In the genomic region with DNA sequence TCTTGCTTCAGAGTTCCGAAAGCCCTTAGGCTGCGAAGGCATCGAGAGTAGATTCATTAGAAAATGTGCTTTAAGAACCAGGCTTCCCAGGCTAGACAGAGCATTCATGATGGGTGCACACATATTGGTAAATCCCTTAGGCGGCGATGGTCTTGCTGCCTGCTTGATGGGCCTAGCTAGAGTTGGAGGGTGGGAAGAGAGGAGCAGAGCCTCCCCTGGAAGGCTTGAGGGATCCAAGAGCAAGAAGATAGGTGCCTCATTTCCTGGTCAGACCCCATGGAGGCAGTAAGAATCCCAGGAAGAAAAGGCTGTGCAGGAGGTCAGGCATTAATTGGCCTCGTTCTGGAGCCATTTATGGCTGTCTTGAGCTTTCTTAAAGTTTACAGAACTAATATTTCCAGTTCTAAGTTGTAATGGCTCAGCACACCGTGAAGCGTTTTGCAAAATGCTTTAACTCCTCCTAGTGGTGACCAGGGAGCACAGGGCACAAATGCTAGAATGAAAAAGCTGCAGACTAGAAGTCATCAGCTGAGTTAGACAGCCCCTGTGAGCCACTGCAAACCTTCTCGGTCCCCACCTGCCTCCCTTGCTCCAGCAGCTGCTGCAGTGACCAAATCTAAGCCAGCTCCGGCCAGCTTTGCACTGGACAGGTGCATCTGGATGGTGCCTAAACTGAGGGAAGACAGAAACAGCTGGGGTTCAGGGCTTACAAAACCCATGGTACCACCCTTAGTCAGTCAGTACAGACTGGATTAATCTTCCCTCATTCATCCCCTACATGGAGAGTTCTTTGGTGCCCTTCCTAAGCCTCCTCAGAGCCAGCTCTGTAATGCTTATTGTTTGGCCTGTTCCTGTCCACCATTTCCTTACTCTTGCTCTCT, we compare ENCODE assay signal across 8 cellular contexts. TPM values are rescaled to one million over a fixed set of nuclear protein-coding genes. Genes with fewer than 3 reads are reported as not detected.
DNase-seq lines count a peak whose midpoint lies in the region; ATAC-seq, FAIRE-seq and TF ChIP-seq lines count a peak whose summit lies in the region.

No MANE protein-coding gene starts in this region.

- H4K20me1 ChIP-seq in GM12878 (ENCODE audit: control insufficient read depth, insufficient read depth), result no peaks in the 10 kb centered on the region

- no peaks in the 10 kb centered on the region for H3K79me2 ChIP-seq in GM12878 (ENCODE audit: control insufficient read depth, insufficient read depth, low read length)

- H3K36me3 ChIP-seq in GM12878 (ENCODE audit: control insufficient read depth in 2 of 2, insufficient read depth in 2 of 2, low read length in 1 of 2), result no peaks in the 10 kb centered on the region

- intact Hi-C loops in GM12878 (cut with micrococcal nuclease; ENCODE audit: unreplicated experiment), result loop anchor here (1.0 to 10.0 kb wide), 2 partner anchors 534 to 805 kb away; no protein-coding TSS in a partner anchor

- peak; percentile 76 for ATAC-seq in GM18498 (IDR thresholded peaks at IDR 0.05; ENCODE audit: unreplicated experiment)
- peak; percentile 87 for ATAC-seq in HG02885 (IDR thresholded peaks at IDR 0.05; ENCODE audit: poor library complexity, unreplicated experiment)
- peak; percentile 93 for ATAC-seq in GM12878

- no peak overlapping the region for H3K4me2 ChIP-seq in GM12878 (ENCODE audit: control insufficient read depth, insufficient read depth)

- H3K27ac ChIP-seq in GM12878 (ENCODE audit: control insufficient read depth, insufficient read depth), result no peak overlapping the region

- DNase-seq in AG04449 (ENCODE audit: low read depth, low spot score), result no peak
- peak; percentile 20 for DNase-seq in NCI-H460 (ENCODE audit: extremely low read depth, low read depth)
- peak; percentile 27 for DNase-seq in GM12878 (ENCODE audit: low read depth, low spot score)
- DNase-seq in inferior parietal cortex (ENCODE audit: extremely low spot score), result peak; percentile 32
- peak; percentile 40 for DNase-seq in stromal cell of bone marrow (ENCODE audit: low read depth)
- DNase-seq in effector CD8-positive, alpha-beta T cell (lab: John Stamatoyannopoulos, UW), result no peak

- no peaks in the 10 kb centered on the region for H3K9me3 ChIP-seq in GM12878 (replicated peaks; ENCODE audit: control insufficient read depth, insufficient read depth, low read length)

- TF ChIP-seq CTCF in AG04449 (IDR thresholded peaks at IDR 0.05; ENCODE audit: insufficient read depth, low read length, missing control alignments), result peak; percentile 81
- TF ChIP-seq CTCF in GM12878 (IDR thresholded peaks at IDR 0.05 in 2 of 3, conservative IDR thresholded peaks at IDR 0.05 in 1 of 3; ENCODE audit: control insufficient read depth in 2 of 3, extremely low read depth in 1 of 3, insufficient read depth in 1 of 3, low read depth in 3 of 3, low read length in 3 of 3), result peak; percentile 80 to 90 (median 88)

- TF ChIP-seq POLR2A in GM12878 (IDR thresholded peaks at IDR 0.05; ENCODE audit: low read depth, low read length), result no peak

- in situ Hi-C loops in GM12878 (cut with MboI), result no loop called here

- TF ChIP-seq RAD21 in GM12878 (IDR thresholded peaks at IDR 0.05; ENCODE audit: insufficient read depth, low read depth, low read length), result peak; percentile 94

- peak overlapping the region; percentile 29 for H2AFZ ChIP-seq in GM12878 (ENCODE audit: control insufficient read depth, low read depth, low read length)

- peak; percentile 27 for FAIRE-seq in GM12878 (lab: Jason Lieb, UNC)

- peaks cover 17% of the 10 kb centered on the region for H3K4me1 ChIP-seq in GM12878 (ENCODE audit: control insufficient read depth, insufficient read depth, low read length)

- RAD21 ChIA-PET in GM12878 (lab: Charles Lee; ENCODE audit: unreplicated experiment), result interaction anchor here (1.0 to 4.0 kb wide), 19 partner anchors 9 to 539 kb away, joined by 3 to 46 read pairs (median 4); partner anchors contain the start of genes AMACR, RXFP3 and TARS1

- CTCF ChIA-PET in AG04449 (lab: Yijun Ruan, JAX), result interaction anchor here (0.6 to 6.3 kb wide), 79 partner anchors 11 to 546 kb away, joined by 3 to 119 read pairs (median 5); partner anchors contain the start of genes RXFP3, SLC45A2 and TARS1
- CTCF ChIA-PET in GM12878 (lab: Yijun Ruan, JAX), result interaction anchor here (0.6 to 4.1 kb wide), 49 partner anchors 10 to 1263 kb away, joined by 3 to 70 read pairs (median 4); partner anchors contain the start of genes RXFP3 and TARS1

- no peak overlapping the region for H3K9ac ChIP-seq in GM12878 (ENCODE audit: control insufficient read depth, insufficient read depth, low read length)

- POLR2A ChIA-PET in AG04449 (lab: Yijun Ruan, JAX), result interaction anchor here (0.6 to 1.6 kb wide), 2 partner anchors 66 to 500 kb away, joined by 5 to 7 read pairs; no protein-coding TSS in a partner anchor
- POLR2A ChIA-PET in GM12878 (lab: Charles Lee), result interaction anchor here (0.5 to 1.2 kb wide), 3 partner anchors 39 to 1710 kb away, joined by 3 to 5 read pairs (median 4); partner anchors contain the start of gene TARS1

- H3K4me3 ChIP-seq in AG04449 (ENCODE audit: low read depth, low read length), result no peak overlapping the region
- no peak overlapping the region for H3K4me3 ChIP-seq in GM12878

- SMC1A ChIA-PET in GM12878 (lab: Charles Lee; ENCODE audit: uncharacterized antibody, unreplicated experiment), result interaction anchor here (0.8 to 4.4 kb wide), 26 partner anchors 8 to 1513 kb away, joined by 3 to 43 read pairs (median 4); partner anchors contain the start of genes RXFP3 and TARS1

- WGBS in GM12878 (ENCODE audit: insufficient coverage, insufficient replicate concordance, low lambda C conversion rate, missing lambda C conversion rate), result 44% methylated on average over 10 of the region's 10 CpGs

- no peak for TF ChIP-seq EP300 in GM12878 (IDR thresholded peaks at IDR 0.05; ENCODE audit: borderline replicate concordance in 1 of 2, control insufficient read depth in 1 of 2, low read depth in 2 of 2, low read length in 2 of 2)

- BruUV-seq in GM12878 (replicated peaks; lab: Mats Ljungman, UMichigan), result no TSS peak

- no peaks in the 10 kb centered on the region for H3K27me3 ChIP-seq in GM12878 (replicated peaks in 1 of 2; ENCODE audit: control insufficient read depth in 2 of 2, insufficient read depth in 2 of 2, low read length in 1 of 2)

RNA-seq across cellular contexts. Expression of gene SLC45A2, which starts 14.7 kb away (rescaled TPM):
- not detected in 2 replicates for total RNA-seq in NCI-H460 (2014; rRNA removed; shearing (Covaris generic))
- polyA plus RNA-seq in NCI-H460 (2014; cell fraction: nucleus; rRNA removed), result not detected in 2 replicates
- total RNA-seq in GM12878 (2013; cell fraction: nucleolus; rRNA removed), result 0.25 and 0.54 TPM in 2 replicates
- total RNA-seq in GM12878 (2014; rRNA removed), result 0.06 TPM in 1 of 2 replicates, not detected in the other
- not detected in 2 replicates for total RNA-seq in GM12878 (2014; rRNA removed; fragmentation: Illumina TruSeq; extraction: Trizol)
- total RNA-seq in GM12878 (2021), result not detected in 2 replicates
- polyA plus RNA-seq in GM12878 (2011; ENCODE audit: low read depth), result not detected
- polyA plus RNA-seq in GM12878 (2011; rRNA removed), result 0.07 TPM in 1 of 2 replicates, not detected in the other
- polyA plus RNA-seq in GM12878 (2011; cell fraction: cytosol; rRNA removed), result 0.06 and 0.15 TPM in 2 replicates
- polyA plus RNA-seq in GM12878 (2011; cell fraction: nucleus; rRNA removed), result 0.41 and 0.45 TPM in 2 replicates
- polyA plus RNA-seq in GM12878 (2012), result not detected in 2 replicates
- not detected in 2 replicates for polyA plus RNA-seq in GM12878 (2014; fragmentation: Illumina TruSeq; extraction: Trizol)
- not detected for polyA plus RNA-seq in GM12878 (2014; fragmentation: Nextera tagmentation; extraction: Ambion mirVana)
- polyA plus RNA-seq in GM12878 (2014; rRNA removed), result 0.03 TPM in 1 of 2 replicates, not detected in the other
- polyA plus RNA-seq in GM12878 (2016; fragmentation: Nextera tagmentation; extraction: Ambion mirVana), result not detected
- 0.77 TPM in 1 of 2 replicates, not detected in the other for polyA minus RNA-seq in GM12878 (2011; rRNA and poly(A)+ RNA removed)
- polyA minus RNA-seq in GM12878 (2011; cell fraction: cytosol; rRNA and poly(A)+ RNA removed), result not detected in 2 replicates
- polyA minus RNA-seq in GM12878 (2011; cell fraction: nucleus; rRNA and poly(A)+ RNA removed), result 1.7 and 2.3 TPM in 2 replicates

RNA-seq across cellular contexts. Expression of gene RXFP3, which starts 33.6 kb away (rescaled TPM):
- total RNA-seq in NCI-H460 (2014; rRNA removed; shearing (Covaris generic)), result not detected in 2 replicates
- polyA plus RNA-seq in NCI-H460 (2014; cell fraction: nucleus; rRNA removed), result not detected in 2 replicates
- total RNA-seq in GM12878 (2013; cell fraction: nucleolus; rRNA removed), result 0.33 and 0.61 TPM in 2 replicates
- not detected in 2 replicates for total RNA-seq in GM12878 (2014; rRNA removed)
- total RNA-seq in GM12878 (2014; rRNA removed; fragmentation: Illumina TruSeq; extraction: Trizol), result not detected in 2 replicates
- total RNA-seq in GM12878 (2021), result not detected in 2 replicates
- polyA plus RNA-seq in GM12878 (2011; ENCODE audit: low read depth), result not detected
- polyA plus RNA-seq in GM12878 (2011; rRNA removed), result 0.03 TPM in 1 of 2 replicates, not detected in the other
- polyA plus RNA-seq in GM12878 (2011; cell fraction: cytosol; rRNA removed), result 0.05 TPM in 1 of 2 replicates, not detected in the other
- polyA plus RNA-seq in GM12878 (2011; cell fraction: nucleus; rRNA removed), result 0.48 and 0.79 TPM in 2 replicates
- not detected in 2 replicates for polyA plus RNA-seq in GM12878 (2012)
- not detected in 2 replicates for polyA plus RNA-seq in GM12878 (2014; fragmentation: Illumina TruSeq; extraction: Trizol)
- polyA plus RNA-seq in GM12878 (2014; fragmentation: Nextera tagmentation; extraction: Ambion mirVana), result not detected
- polyA plus RNA-seq in GM12878 (2014; rRNA removed), result 0.06 TPM in 1 of 2 replicates, not detected in the other
- polyA plus RNA-seq in GM12878 (2016; fragmentation: Nextera tagmentation; extraction: Ambion mirVana), result not detected
- 0.15 and 0.41 TPM in 2 replicates for polyA minus RNA-seq in GM12878 (2011; rRNA and poly(A)+ RNA removed)
- 0.52 TPM in 1 of 2 replicates, not detected in the other for polyA minus RNA-seq in GM12878 (2011; cell fraction: cytosol; rRNA and poly(A)+ RNA removed)
- 0.85 and 2.1 TPM in 2 replicates for polyA minus RNA-seq in GM12878 (2011; cell fraction: nucleus; rRNA and poly(A)+ RNA removed)

RNA-seq across cellular contexts. Expression of gene AMACR, which starts 38.0 kb away (rescaled TPM):
- total RNA-seq in NCI-H460 (2014; rRNA removed; shearing (Covaris generic)), result 8.3 and 10.4 TPM in 2 replicates
- polyA plus RNA-seq in NCI-H460 (2014; cell fraction: nucleus; rRNA removed), result 8.7 and 14.3 TPM in 2 replicates
- total RNA-seq in GM12878 (2013; cell fraction: nucleolus; rRNA removed), result 7.5 and 8.0 TPM in 2 replicates
- total RNA-seq in GM12878 (2014; rRNA removed) (6.9 and 7.1 TPM in 2 replicates), GM12878 (2014; rRNA removed; fragmentation: Illumina TruSeq; extraction: Trizol) (6.3 and 6.4 TPM in 2 replicates), GM12878 (2021) (10.2 and 11.3 TPM in 2 replicates)
- 2.4 TPM for polyA plus RNA-seq in GM12878 (2011; ENCODE audit: low read depth)
- polyA plus RNA-seq in GM12878 (2011; rRNA removed) (12.8 and 18.7 TPM in 2 replicates), GM12878 (2014; fragmentation: Illumina TruSeq; extraction: Trizol) (11.0 and 13.9 TPM in 2 replicates), GM12878 (2014; fragmentation: Nextera tagmentation; extraction: Ambion mirVana) (1 to 10 TPM; 2.6 to 4.0 TPM), GM12878 (2014; rRNA removed) (8.7 and 9.8 TPM in 2 replicates), GM12878 (2016; fragmentation: Nextera tagmentation; extraction: Ambion mirVana) (10 to 100 TPM; 15.8 to 20.4 TPM)
- polyA plus RNA-seq in GM12878 (2011; cell fraction: cytosol; rRNA removed), result 9.8 and 10.9 TPM in 2 replicates
- 6.3 and 7.4 TPM in 2 replicates for polyA plus RNA-seq in GM12878 (2011; cell fraction: nucleus; rRNA removed)
- 5.1 and 5.8 TPM in 2 replicates for polyA plus RNA-seq in GM12878 (2012)
- 8.0 and 10.7 TPM in 2 replicates for polyA minus RNA-seq in GM12878 (2011; rRNA and poly(A)+ RNA removed)
- 3.7 and 6.4 TPM in 2 replicates for polyA minus RNA-seq in GM12878 (2011; cell fraction: cytosol; rRNA and poly(A)+ RNA removed)
- polyA minus RNA-seq in GM12878 (2011; cell fraction: nucleus; rRNA and poly(A)+ RNA removed), result 2.9 and 4.9 TPM in 2 replicates

Comparison
In these comparisons a context has a peak if more than half of its experiments do, and no peak if none do; other contexts are left out.
1. DNase-seq: peak in NCI-H460 (single experiment), GM12878 (single experiment), inferior parietal cortex (single experiment) and stromal cell of bone marrow (single experiment); none in AG04449 (single experiment) and effector CD8-positive, alpha-beta T cell (single experiment).
2. Peak in every context shown above with its lines, with median percentiles within 50 percentile points of each other: ATAC-seq.